8 cellular contexts compared by ENCODE assay signal in genomic region chr19:18291019-18291524, GRCh38. TPM values are rescaled to one million over a fixed set of nuclear protein-coding genes. Genes with fewer than 3 reads are reported as not detected.
DNase-seq lines count a peak whose midpoint lies in the region; ATAC-seq and TF ChIP-seq lines count a peak whose summit lies in the region.

No MANE protein-coding gene starts in this region.

- H2AFZ ChIP-seq in mammary epithelial cell (ENCODE audit: low read depth, low read length), result peak overlapping the region; percentile 97

- no peaks in the 10 kb centered on the region for H3K36me3 Mint-ChIP-seq in CD4-positive, CD25-positive, alpha-beta regulatory T cell
- H3K36me3 Mint-ChIP-seq in naive thymus-derived CD8-positive, alpha-beta T cell, result no peaks in the 10 kb centered on the region

- peaks cover 15 to 63% (median 32%) of the 10 kb centered on the region in 4 donors for H3K4me1 Mint-ChIP-seq in CD4-positive, CD25-positive, alpha-beta regulatory T cell
- peaks cover 33 to 71% (median 63%) of the 10 kb centered on the region in 4 donors for H3K4me1 Mint-ChIP-seq in naive thymus-derived CD8-positive, alpha-beta T cell

- peaks cover 57% of the 10 kb centered on the region for H3K4me1 ChIP-seq in CD4-positive, CD25-positive, alpha-beta regulatory T cell (ENCODE audit: control insufficient read depth, insufficient read depth, low read length, poor library complexity, severe bottlenecking)
- H3K4me1 ChIP-seq in mammary epithelial cell (ENCODE audit: insufficient read depth, low read length) (peaks cover 18% of the 10 kb centered on the region), foreskin keratinocyte (no peaks in the 10 kb centered on the region)

- intact Hi-C loops in mammary epithelial cell (cut with micrococcal nuclease), result no loop called here

- H3K4me2 ChIP-seq in mammary epithelial cell (ENCODE audit: insufficient read depth, low read depth, low read length), result no peak overlapping the region

- H3K79me2 ChIP-seq in mammary epithelial cell (ENCODE audit: insufficient read depth, low read length), result no peaks in the 10 kb centered on the region

- CTCF ChIA-PET in mammary epithelial cell (lab: Charles Lee; ENCODE audit: low non-redundant PET), result no interaction called here

- peak in 2 of 3 donors; percentile 13 to 22 for DNase-seq in CD4-positive, CD25-positive, alpha-beta regulatory T cell
- DNase-seq in mammary epithelial cell (no peak), H4 (ENCODE audit: low spot score) (no peak), foreskin keratinocyte (no peak)
- DNase-seq in naive thymus-derived CD8-positive, alpha-beta T cell, result peak in 2 of 10 donors; percentile 26 to 43
- DNase-seq in activated CD4-positive, alpha-beta T cell treated with anti-CD3 and anti-CD28 coated beads for 48 hours, result no peak

- H3K27me3 Mint-ChIP-seq in CD4-positive, CD25-positive, alpha-beta regulatory T cell, result peaks cover 5% of the 10 kb centered on the region
- H3K27me3 Mint-ChIP-seq in naive thymus-derived CD8-positive, alpha-beta T cell, result peaks cover 0 to 1% (median 0%) of the 10 kb centered on the region in 5 donors

- H3K27me3 ChIP-seq in CD4-positive, CD25-positive, alpha-beta regulatory T cell (ENCODE audit: control insufficient read depth, insufficient read depth, low read length), result no peaks in the 10 kb centered on the region
- H3K27me3 ChIP-seq in mammary epithelial cell (ENCODE audit: insufficient read depth, low read length) (no peaks in the 10 kb centered on the region), foreskin keratinocyte (no peaks in the 10 kb centered on the region)

- WGBS in mammary epithelial cell (ENCODE audit: low coverage, missing lambda C conversion rate), result 58% methylated on average over 17 of the region's 21 CpGs

- H3K9me3 ChIP-seq in CD4-positive, CD25-positive, alpha-beta regulatory T cell (ENCODE audit: control insufficient read depth in 2 of 2, low read length in 2 of 2), result no peaks in the 10 kb centered on the region
- no peaks in the 10 kb centered on the region for H3K9me3 ChIP-seq in mammary epithelial cell (replicated peaks; ENCODE audit: insufficient read depth, low read length)

- peak overlapping the region; percentile 97 to 100 (median 99) for H3K27ac Mint-ChIP-seq in CD4-positive, CD25-positive, alpha-beta regulatory T cell
- peak overlapping the region; percentile 91 to 100 (median 97) for H3K27ac Mint-ChIP-seq in naive thymus-derived CD8-positive, alpha-beta T cell

- H4K20me1 ChIP-seq in mammary epithelial cell (ENCODE audit: insufficient read depth, low read length), result no peaks in the 10 kb centered on the region

- TF ChIP-seq CTCF in mammary epithelial cell (conservative IDR thresholded peaks at IDR 0.05 in 1 of 2, IDR thresholded peaks at IDR 0.05 in 1 of 2; ENCODE audit: extremely low read depth in 1 of 2, insufficient read depth in 1 of 2, low read depth in 1 of 2, low read length in 2 of 2), result no peak
- TF ChIP-seq CTCF in foreskin keratinocyte (conservative IDR thresholded peaks at IDR 0.05), result no peak

- H3K4me3 ChIP-seq in CD4-positive, CD25-positive, alpha-beta regulatory T cell (ENCODE audit: low read depth, low read length), result no peak overlapping the region
- H3K4me3 ChIP-seq in mammary epithelial cell (replicated peaks in 1 of 3; ENCODE audit: insufficient read depth in 1 of 3, low read depth in 2 of 3, low read length in 3 of 3), result no peak overlapping the region

- BruUV-seq in mammary epithelial cell (replicated peaks; lab: Mats Ljungman, UMichigan), result no TSS peak

- H3K9me3 Mint-ChIP-seq in CD4-positive, CD25-positive, alpha-beta regulatory T cell, result peaks cover 0 to 2% (median 0%) of the 10 kb centered on the region in 7 donors
- H3K9me3 Mint-ChIP-seq in naive thymus-derived CD8-positive, alpha-beta T cell, result peaks cover 0 to 8% (median 0%) of the 10 kb centered on the region in 9 donors

- H3K36me3 ChIP-seq in CD4-positive, CD25-positive, alpha-beta regulatory T cell (ENCODE audit: control insufficient read depth, insufficient read depth, low read length), result no peaks in the 10 kb centered on the region
- no peaks in the 10 kb centered on the region for H3K36me3 ChIP-seq in mammary epithelial cell (ENCODE audit: insufficient read depth, low read length)

- in situ Hi-C loops in mammary epithelial cell (cut with MboI; ENCODE audit: low sequenced_read_pairs in 2 of 2), result no loop called here

- no peak overlapping the region for H3K9ac ChIP-seq in mammary epithelial cell (ENCODE audit: insufficient read depth, low read length)

- dilution Hi-C loops in mammary epithelial cell (cut with HindIII; ENCODE audit: low sequenced_read_pairs), result no loop called here

- H3K27ac ChIP-seq in CD4-positive, CD25-positive, alpha-beta regulatory T cell (ENCODE audit: insufficient read depth, low read length, poor library complexity, severe bottlenecking), result peak overlapping the region; percentile 99
- H3K27ac ChIP-seq in mammary epithelial cell (ENCODE audit: insufficient read depth, low read depth, low read length) (no peak overlapping the region), foreskin keratinocyte (no peak overlapping the region)

- no peak for ATAC-seq in CD4-positive, CD25-positive, alpha-beta regulatory T cell (ENCODE audit: low read depth in 2 of 2)
- ATAC-seq in HG02870 (IDR thresholded peaks at IDR 0.05; ENCODE audit: unreplicated experiment), result peak; percentile 6
- peak in 1 of 2 donors; percentile 0 for ATAC-seq in naive thymus-derived CD8-positive, alpha-beta T cell
- no peak for ATAC-seq in foreskin keratinocyte
- no peak for ATAC-seq in GM21619 (IDR thresholded peaks at IDR 0.05; ENCODE audit: unreplicated experiment)

- H3K4me3 Mint-ChIP-seq in CD4-positive, CD25-positive, alpha-beta regulatory T cell, result peak overlapping the region; percentile 91 to 94 (median 93)
- H3K4me3 Mint-ChIP-seq in naive thymus-derived CD8-positive, alpha-beta T cell, result peak overlapping the region; percentile 80 to 96 (median 92)

- POLR2A ChIA-PET in naive thymus-derived CD8-positive, alpha-beta T cell (lab: Charles Lee), result interaction anchor here (5.6 to 23.0 kb wide), 2 partner anchors 11 to 25 kb away, joined by 229 to 2305 read pairs; partner anchors contain the start of genes JUND and LSM4

RNA-seq across cellular contexts. Expression of gene JUND, which starts 9.7 kb away (rescaled TPM):
- 1,564 TPM for total RNA-seq in CD4-positive, CD25-positive, alpha-beta regulatory T cell
- 10 to 100 TPM; 30.7 to 85.9 (median 58.8) TPM for polyA plus RNA-seq in CD4-positive, CD25-positive, alpha-beta regulatory T cell
- total RNA-seq in mammary epithelial cell, result 10 to 100 TPM; 59.6 to 74.0 TPM
- polyA plus RNA-seq in mammary epithelial cell, result 30.0 TPM
- polyA minus RNA-seq in mammary epithelial cell, result 4.4 TPM
- 100 to 1,000 TPM; 181 to 189 TPM for total RNA-seq in naive thymus-derived CD8-positive, alpha-beta T cell
- 100 to 1,000 TPM in 1 of 3 donors, 10 to 100 TPM in 2; 43.3 to 169 (median 69.1) TPM for polyA plus RNA-seq in naive thymus-derived CD8-positive, alpha-beta T cell
- 29.1 and 86.4 TPM in 2 replicates for total RNA-seq in H4 (2014; rRNA removed; shearing (Covaris generic))
- total RNA-seq in foreskin keratinocyte, result 35.0 and 36.9 TPM in 2 replicates
- 47.1 and 47.7 TPM in 2 replicates for polyA plus RNA-seq in foreskin keratinocyte

RNA-seq across cellular contexts. Expression of gene IQCN, which starts 16.8 kb away (rescaled TPM):
- total RNA-seq in CD4-positive, CD25-positive, alpha-beta regulatory T cell, result 26.5 TPM
- under 1 TPM in 3 of 4 donors, not detected in 1; 0.03 to 0.28 (median 0.16) TPM for polyA plus RNA-seq in CD4-positive, CD25-positive, alpha-beta regulatory T cell
- total RNA-seq in mammary epithelial cell (under 1 TPM; 0.19 to 0.50 TPM), foreskin keratinocyte (0.03 and 0.04 TPM in 2 replicates)
- polyA plus RNA-seq in mammary epithelial cell (0.03 TPM), foreskin keratinocyte (not detected in 2 replicates)
- not detected for polyA minus RNA-seq in mammary epithelial cell
- 1 to 10 TPM; 7.4 to 8.4 TPM for total RNA-seq in naive thymus-derived CD8-positive, alpha-beta T cell
- polyA plus RNA-seq in naive thymus-derived CD8-positive, alpha-beta T cell, result under 1 TPM in 2 of 3 donors, not detected in 1; 0.06 to 0.15 TPM
- total RNA-seq in H4 (2014; rRNA removed; shearing (Covaris generic)), result 0.62 and 1.0 TPM in 2 replicates

RNA-seq across cellular contexts. Expression of gene LSM4, which starts 31.8 kb away (rescaled TPM):
- total RNA-seq in CD4-positive, CD25-positive, alpha-beta regulatory T cell, result 45.6 TPM
- 100 to 1,000 TPM; 101 to 118 (median 116) TPM for polyA plus RNA-seq in CD4-positive, CD25-positive, alpha-beta regulatory T cell
- total RNA-seq in mammary epithelial cell, result 100 to 1,000 TPM; 127 to 182 TPM
- polyA plus RNA-seq in mammary epithelial cell, result 215 TPM
- polyA minus RNA-seq in mammary epithelial cell, result 63.3 TPM
- 10 to 100 TPM; 82.1 to 84.0 TPM for total RNA-seq in naive thymus-derived CD8-positive, alpha-beta T cell
- 100 to 1,000 TPM; 162 to 198 (median 181) TPM for polyA plus RNA-seq in naive thymus-derived CD8-positive, alpha-beta T cell
- 349 and 397 TPM in 2 replicates for total RNA-seq in H4 (2014; rRNA removed; shearing (Covaris generic))
- 234 and 242 TPM in 2 replicates for total RNA-seq in foreskin keratinocyte
- polyA plus RNA-seq in foreskin keratinocyte, result 365 and 374 TPM in 2 replicates

RNA-seq across cellular contexts. Expression of gene PGPEP1, which starts 49.3 kb away (rescaled TPM):
- 39.4 TPM for total RNA-seq in CD4-positive, CD25-positive, alpha-beta regulatory T cell
- polyA plus RNA-seq in CD4-positive, CD25-positive, alpha-beta regulatory T cell, result 1 to 10 TPM; 6.7 to 8.7 (median 8.2) TPM
- total RNA-seq in mammary epithelial cell, result 10 to 100 TPM; 16.3 to 18.7 TPM
- 4.5 TPM for polyA plus RNA-seq in mammary epithelial cell
- 7.3 TPM for polyA minus RNA-seq in mammary epithelial cell
- total RNA-seq in naive thymus-derived CD8-positive, alpha-beta T cell, result 10 to 100 TPM; 55.9 to 61.0 TPM
- 10 to 100 TPM in 1 of 3 donors, 1 to 10 TPM in 2; 9.3 to 11.9 (median 9.7) TPM for polyA plus RNA-seq in naive thymus-derived CD8-positive, alpha-beta T cell
- total RNA-seq in H4 (2014; rRNA removed; shearing (Covaris generic)), result 2.9 and 12.1 TPM in 2 replicates
- total RNA-seq in foreskin keratinocyte, result 4.5 and 6.4 TPM in 2 replicates
- polyA plus RNA-seq in foreskin keratinocyte, result 2.9 and 4.2 TPM in 2 replicates

Comparison
In these comparisons a context has a peak if more than half of its experiments do, and no peak if none do; other contexts are left out.
1. DNase-seq: peak in CD4-positive, CD25-positive, alpha-beta regulatory T cell (2 of 3); none in mammary epithelial cell (single experiment), H4 (single experiment), foreskin keratinocyte (0 of 2) and activated CD4-positive, alpha-beta T cell treated with anti-CD3 and anti-CD28 coated beads for 48 hours (single experiment).